19 cellular contexts compared by ENCODE assay signal in the genomic region with DNA sequence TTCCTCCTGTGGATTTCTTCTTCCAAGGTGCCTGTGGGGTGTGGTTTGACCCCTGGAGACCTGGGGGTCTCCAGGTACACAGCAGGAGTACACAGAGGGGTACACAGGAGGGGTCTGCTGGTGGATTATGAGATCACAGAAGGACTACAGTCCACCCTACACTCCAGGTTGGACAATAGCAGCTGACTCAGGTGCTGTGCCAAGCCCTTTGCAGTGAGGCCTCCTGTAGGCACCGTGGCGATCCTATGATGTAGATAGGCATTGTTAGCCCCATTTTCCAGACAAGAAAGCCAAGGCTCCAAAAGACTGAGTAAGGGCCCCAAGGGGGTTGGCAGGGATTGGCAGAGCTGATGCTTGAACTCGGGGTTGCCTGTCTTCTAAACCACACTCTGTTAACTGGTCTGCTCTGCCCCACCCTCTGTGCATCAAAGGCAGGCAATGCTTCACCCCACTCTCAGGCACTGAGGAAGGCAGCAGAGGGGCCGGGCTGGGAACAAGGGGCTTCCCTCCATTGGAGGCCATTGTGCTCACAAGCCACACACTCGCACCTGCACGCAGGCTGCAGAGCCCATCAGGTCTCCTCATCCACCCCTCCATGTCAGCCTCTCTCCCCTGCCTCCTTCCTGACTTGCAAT.
DNase-seq lines count a peak whose midpoint lies in the region; ATAC-seq, FAIRE-seq and TF ChIP-seq lines count a peak whose summit lies in the region.
"Had no signal": no experiment of that assay in that cellular context is flagged by ENCODE, and none has a peak within 500 bp of the region (broad histone marks: within the 10 kb centered on the region; RNA-seq: fewer than 3 reads in every experiment).

No MANE protein-coding gene starts in this region.

- H3F3A ChIP-seq in Loucy (ENCODE audit: low read depth) (no peaks in the 10 kb centered on the region), MM.1S (ENCODE audit: insufficient read depth, low read length) (no peaks in the 10 kb centered on the region; the same call in 1 of the 2 replicates)

- DNase-seq in keratinocyte (ENCODE audit: low read depth, low spot score) (no peak), spleen (no peak), MM.1S (no peak), NCI-H774 (lab: John Stamatoyannopoulos, UW) (no peak), OCI-M2 (lab: John Stamatoyannopoulos, UW; ENCODE audit: unreplicated experiment) (no peak)
- DNase-seq: activated CD4-positive, alpha-beta T cell treated with anti-CD3 and anti-CD28 coated beads for 4 hours; activated T-cell treated with anti-CD3 and anti-CD28 coated beads for 4 hours; cerebellar nuclear complex; DMS153; gastrocnemius medialis; NCI-H1436; NCI-H2227 treated with DMSO at 0.1 percent for 48 hours; occipital lobe; SHP77 treated with DMSO at 0.1 percent for 48 hours; small intestine; stimulated activated naive CD4-positive, alpha-beta T cell treated with Interleukin-2 at 50 U/mL for 16 hours had no signal

- WGBS in spleen, 5 donors: 85 to 89% (median 86%) methylated on average over 6 of the region's 6 CpGs

- peaks cover 15 to 23% (median 18%) of the 10 kb centered on the region in 11 experiments for H3K9me3 ChIP-seq in BLaER1 treated with 17β-estradiol and CSF1 and Interleukin-3, amounts not matched to agents 10 nM and 100 nM (replicated peaks in 1 of 11)
- peaks cover 6% of the 10 kb centered on the region; the same call in 1 of the 2 replicates for H3K9me3 ChIP-seq in Loucy (ENCODE audit: insufficient read depth, low read depth, low read length)
- no peaks in the 10 kb centered on the region for H3K9me3 ChIP-seq in keratinocyte (ENCODE audit: control insufficient read depth, low read depth, low read length)
- H3K9me3 ChIP-seq in spleen: peaks cover 0 to 22% (median 16%) of the 10 kb centered on the region in 8 donors
- no peaks in the 10 kb centered on the region for H3K9me3 ChIP-seq in MM.1S (replicated peaks; ENCODE audit: insufficient read depth, low read length)
- H3K9me3 ChIP-seq: gastrocnemius medialis had no signal

- no peak for TF ChIP-seq POLR2A in spleen (IDR thresholded peaks at IDR 0.05)

- H3K9ac ChIP-seq in BLaER1 treated with 17β-estradiol and CSF1 and Interleukin-3, amounts not matched to agents 10 nM and 100 nM: peak overlapping the region in 8 of 11 experiments; percentile 6 to 90 (median 51); a peak in 12 of 22 replicates
- H3K9ac ChIP-seq in Loucy (ENCODE audit: low read depth, low read length, poor library complexity, severe bottlenecking) (peak overlapping the region; percentile 50), keratinocyte (ENCODE audit: control insufficient read depth, extremely low read depth, insufficient read depth, low read length) (no peak overlapping the region), MM.1S (ENCODE audit: low read length) (no peak overlapping the region)

- peaks cover 0 to 3% (median 0%) of the 10 kb centered on the region in 11 experiments; a peak in 1 of 22 replicates for H3K36me3 ChIP-seq in BLaER1 treated with 17β-estradiol and CSF1 and Interleukin-3, amounts not matched to agents 10 nM and 100 nM
- no peaks in the 10 kb centered on the region for H3K36me3 ChIP-seq in Loucy (ENCODE audit: insufficient read depth, low read length)
- no peaks in the 10 kb centered on the region for H3K36me3 ChIP-seq in keratinocyte (ENCODE audit: control insufficient read depth in 2 of 2, extremely low read depth in 1 of 2, insufficient read depth in 2 of 2, low read length in 2 of 2)
- H3K36me3 ChIP-seq in spleen: no peaks in the 10 kb centered on the region
- no peaks in the 10 kb centered on the region for H3K36me3 ChIP-seq in MM.1S (replicated peaks; ENCODE audit: insufficient read depth, low read length)
- H3K36me3 ChIP-seq: gastrocnemius medialis had no signal

- H3K4me1 ChIP-seq in BLaER1 treated with 17β-estradiol and CSF1 and Interleukin-3, amounts not matched to agents 10 nM and 100 nM: peaks cover 53 to 89% (median 71%) of the 10 kb centered on the region in 10 experiments
- peaks cover 15% of the 10 kb centered on the region for H3K4me1 ChIP-seq in Loucy (ENCODE audit: insufficient read depth, low read length, poor library complexity, severe bottlenecking)
- H3K4me1 ChIP-seq in keratinocyte (ENCODE audit: control insufficient read depth, extremely low read depth, insufficient read depth, low read length): peaks cover 40% of the 10 kb centered on the region
- H3K4me1 ChIP-seq in spleen: peaks cover 0 to 68% (median 30%) of the 10 kb centered on the region in 6 donors
- peaks cover 25% of the 10 kb centered on the region for H3K4me1 ChIP-seq in MM.1S (ENCODE audit: low read length)

- H3K27ac ChIP-seq in BLaER1 treated with 17β-estradiol and CSF1 and Interleukin-3, amounts not matched to agents 10 nM and 100 nM: peak overlapping the region; percentile 51 to 98 (median 70); a peak in 21 of 22 replicates
- H3K27ac ChIP-seq in keratinocyte (ENCODE audit: control insufficient read depth, insufficient read depth, low read length) (no peak overlapping the region), spleen (peak overlapping the region in 6 of 8 donors; percentile 22 to 93 (median 87)), MM.1S (ENCODE audit: low read length) (no peak overlapping the region)

- H3K9me2 ChIP-seq in Loucy (replicated peaks; ENCODE audit: low read depth, low read length) (no peaks in the 10 kb centered on the region), MM.1S (replicated peaks; ENCODE audit: insufficient read depth, low read length) (no peaks in the 10 kb centered on the region)

- no peak overlapping the region; a peak in 1 of 20 replicates for H3K4me3 ChIP-seq in BLaER1 treated with 17β-estradiol and CSF1 and Interleukin-3, amounts not matched to agents 10 nM and 100 nM
- H3K4me3 ChIP-seq in Loucy (ENCODE audit: low read length, poor library complexity, severe bottlenecking) (peak overlapping the region; percentile 25), keratinocyte (ENCODE audit: control insufficient read depth in 2 of 3, extremely low read depth in 1 of 3, insufficient read depth in 2 of 3, low read depth in 1 of 3, low read length in 3 of 3) (no peak overlapping the region), spleen (no peak overlapping the region), MM.1S (ENCODE audit: low read length) (no peak overlapping the region)
- H3K4me3 ChIP-seq: gastrocnemius medialis had no signal

- H4K20me1 ChIP-seq in BLaER1 treated with 17β-estradiol and CSF1 and Interleukin-3, amounts not matched to agents 10 nM and 100 nM: no peaks in the 10 kb centered on the region
- H4K20me1 ChIP-seq in Loucy (ENCODE audit: insufficient read depth, low read length, poor library complexity, severe bottlenecking) (no peaks in the 10 kb centered on the region), keratinocyte (ENCODE audit: control insufficient read depth, extremely low read depth, insufficient read depth, low read length) (no peaks in the 10 kb centered on the region), MM.1S (ENCODE audit: insufficient read depth, low read length) (no peaks in the 10 kb centered on the region)

- no peaks in the 10 kb centered on the region for H3K9me1 ChIP-seq in keratinocyte (ENCODE audit: control insufficient read depth, extremely low read depth, insufficient read depth, low read length)

- dilution Hi-C loops in keratinocyte (cut with MboI; ENCODE audit: extremely low pct_ligation_motif_present, low sequenced_read_pairs): no loop called here

- H3K4me2 ChIP-seq in BLaER1 treated with 17β-estradiol and CSF1 and Interleukin-3, amounts not matched to agents 10 nM and 100 nM: peak overlapping the region; percentile 80 to 91 (median 86)
- H3K4me2 ChIP-seq in Loucy (ENCODE audit: low read depth, low read length, poor library complexity, severe bottlenecking): peak overlapping the region; percentile 47
- H3K4me2 ChIP-seq in keratinocyte (ENCODE audit: control insufficient read depth, extremely low read depth, insufficient read depth, low read depth, low read length): no peak overlapping the region
- H3K4me2 ChIP-seq in MM.1S (ENCODE audit: low read depth, low read length): no peak overlapping the region

- ATAC-seq in HG02588 (IDR thresholded peaks at IDR 0.05; ENCODE audit: unreplicated experiment): no peak
- ATAC-seq: gastrocnemius medialis had no signal

- H3K27me3 ChIP-seq in BLaER1 treated with 17β-estradiol and CSF1 and Interleukin-3, amounts not matched to agents 10 nM and 100 nM: peaks cover 0 to 26% (median 6%) of the 10 kb centered on the region in 11 experiments; a peak in 7 of 22 replicates
- H3K27me3 ChIP-seq in Loucy (ENCODE audit: insufficient read depth, low read length, poor library complexity, severe bottlenecking) (no peaks in the 10 kb centered on the region), keratinocyte (ENCODE audit: control insufficient read depth, extremely low read depth, insufficient read depth, low read length) (no peaks in the 10 kb centered on the region), spleen (replicated peaks in 1 of 7) (peaks cover 0 to 26% (median 0%) of the 10 kb centered on the region in 7 donors), MM.1S (replicated peaks; ENCODE audit: insufficient read depth, low read length) (no peaks in the 10 kb centered on the region)
- H3K27me3 ChIP-seq: gastrocnemius medialis had no signal

- H3K79me2 ChIP-seq in Loucy (ENCODE audit: insufficient read depth, low read length): no peaks in the 10 kb centered on the region
- H3K79me2 ChIP-seq in keratinocyte (ENCODE audit: control insufficient read depth, insufficient read depth, low read length): no peaks in the 10 kb centered on the region
- H3K79me2 ChIP-seq in MM.1S (ENCODE audit: low read length): no peaks in the 10 kb centered on the region

- TF ChIP-seq CTCF in Loucy (conservative IDR thresholded peaks at IDR 0.05; ENCODE audit: low read length): no peak
- no peak for TF ChIP-seq CTCF in keratinocyte (optimal IDR thresholded peaks at IDR 0.05 in 1 of 3, IDR thresholded peaks at IDR 0.05 in 1 of 3, conservative IDR thresholded peaks at IDR 0.05 in 1 of 3; ENCODE audit: extremely low read depth in 1 of 3, insufficient read depth in 2 of 3, low read length in 3 of 3)
- no peak for TF ChIP-seq CTCF in spleen (IDR thresholded peaks at IDR 0.05 in 8 of 11, conservative IDR thresholded peaks at IDR 0.05 in 3 of 11)
- no peak for TF ChIP-seq CTCF in MM.1S (IDR thresholded peaks at IDR 0.05; ENCODE audit: low read length)

- peak; percentile 57 for FAIRE-seq in keratinocyte (lab: Jason Lieb, UNC)
- FAIRE-seq: small intestine had no signal

- H2AFZ ChIP-seq in Loucy (ENCODE audit: low read length) (0 out of 2 replicates have a peak overlapping the region, but pooled peaks have one; percentile 41), keratinocyte (ENCODE audit: control insufficient read depth, low read length) (no peak overlapping the region), MM.1S (ENCODE audit: low read length) (no peak overlapping the region)

- intact Hi-C loops in spleen (cut with DNase I; ENCODE audit: low total_unique reads): no loop called here

Comparison
In these comparisons a context has a peak if more than half of its experiments do, and no peak if none do; other contexts are left out.
1. H3K27ac ChIP-seq: peak in BLaER1 treated with 17β-estradiol and CSF1 and Interleukin-3, amounts not matched to agents 10 nM and 100 nM (11 of 11) and spleen (6 of 8); none in keratinocyte (single experiment) and MM.1S (single experiment).
2. H3K4me2 ChIP-seq: peak in BLaER1 treated with 17β-estradiol and CSF1 and Interleukin-3, amounts not matched to agents 10 nM and 100 nM (11 of 11) and Loucy (single experiment); none in keratinocyte (single experiment) and MM.1S (single experiment).
3. H3K9ac ChIP-seq: peak in BLaER1 treated with 17β-estradiol and CSF1 and Interleukin-3, amounts not matched to agents 10 nM and 100 nM (8 of 11) and Loucy (single experiment); none in keratinocyte (single experiment) and MM.1S (single experiment).